Comparison of ENCODE assay signal across 1 cellular context in genomic region chr3:52455283-52456168, GRCh38.
TF ChIP-seq lines count a peak whose summit lies in the region.

NISCH (plus strand) TSS chr3:52455604; CDS start chr3:52455642, 38 bp downstream.

TF ChIP-seq in HepG2, 621 proteins besides CTCF, POLR2A, EP300 and RAD21 (continued from another document and continues in another):
- TF ChIP-seq JARID2 (CRISPR knock-in tag; IDR thresholded peaks at IDR 0.05; ENCODE audit: insufficient replicate concordance) (no peak), CBX5 (CRISPR knock-in tag; IDR thresholded peaks at IDR 0.05; ENCODE audit: borderline replicate concordance) (no peak), ZNF317 (CRISPR knock-in tag; IDR thresholded peaks at IDR 0.05) (no peak), IRF2 (CRISPR knock-in tag; IDR thresholded peaks at IDR 0.05) (no peak), CCAR2 (optimal IDR thresholded peaks at IDR 0.05; ENCODE audit: low read depth, low read length) (no peak), ZNF557 (CRISPR knock-in tag; IDR thresholded peaks at IDR 0.05) (no peak), PAX8 (CRISPR knock-in tag; IDR thresholded peaks at IDR 0.05; ENCODE audit: borderline replicate concordance) (no peak), ZNF614 (CRISPR knock-in tag; IDR thresholded peaks at IDR 0.05; ENCODE audit: borderline replicate concordance) (peak; percentile 46; the same call in 1 of the 2 replicates), JUNB (CRISPR knock-in tag; IDR thresholded peaks at IDR 0.05; ENCODE audit: borderline replicate concordance) (no peak), ZNF619 (CRISPR knock-in tag; IDR thresholded peaks at IDR 0.05) (0 out of 2 replicates have a peak, but pooled peaks have one; percentile 63), SNAPC4 (CRISPR knock-in tag; IDR thresholded peaks at IDR 0.05) (no peak), FOXP1 (IDR thresholded peaks at IDR 0.05) (no peak), FOXP1 (CRISPR knock-in tag; IDR thresholded peaks at IDR 0.05) (no peak), SCMH1 (CRISPR knock-in tag; IDR thresholded peaks at IDR 0.05; ENCODE audit: borderline replicate concordance) (no peak), ARNT2 (CRISPR knock-in tag; IDR thresholded peaks at IDR 0.05; ENCODE audit: low read depth) (0 out of 2 replicates have a peak, but pooled peaks have one; percentile 36), KDM3A (CRISPR knock-in tag; IDR thresholded peaks at IDR 0.05; ENCODE audit: low read depth) (peak; percentile 67; the same call in 1 of the 2 replicates), ELF3 (CRISPR knock-in tag; IDR thresholded peaks at IDR 0.05) (peak; percentile 59; the same call in 1 of the 2 replicates), ZNF781 (CRISPR knock-in tag; IDR thresholded peaks at IDR 0.05; ENCODE audit: borderline replicate concordance, not compliant biosample characterization) (peak; percentile 34), ZNF691 (CRISPR knock-in tag; IDR thresholded peaks at IDR 0.05; ENCODE audit: borderline replicate concordance, low read depth) (peak; percentile 38; the same call in 1 of the 2 replicates), NR0B2 (CRISPR knock-in tag; IDR thresholded peaks at IDR 0.05) (no peak), STAG1 (CRISPR knock-in tag; IDR thresholded peaks at IDR 0.05) (no peak), ZNF431 (CRISPR knock-in tag; IDR thresholded peaks at IDR 0.05; ENCODE audit: borderline replicate concordance, low read depth) (peak; percentile 39; the same call in 1 of the 2 replicates), U2AF2 (IDR thresholded peaks at IDR 0.05; ENCODE audit: low read depth, low read length) (no peak), EED (CRISPR knock-in tag; IDR thresholded peaks at IDR 0.05) (no peak), NCOA2 (CRISPR knock-in tag; IDR thresholded peaks at IDR 0.05) (no peak; the same call in 1 of the 2 replicates), ZNF784 (CRISPR knock-in tag; IDR thresholded peaks at IDR 0.05; ENCODE audit: borderline replicate concordance) (no peak), ZFYVE20 (CRISPR knock-in tag; IDR thresholded peaks at IDR 0.05; ENCODE audit: borderline replicate concordance, low read depth) (no peak), FOXJ3 (CRISPR knock-in tag; IDR thresholded peaks at IDR 0.05; ENCODE audit: borderline replicate concordance) (no peak), ZNF510 (CRISPR knock-in tag; IDR thresholded peaks at IDR 0.05; ENCODE audit: low read depth) (no peak), ZNF235 (CRISPR knock-in tag; IDR thresholded peaks at IDR 0.05; ENCODE audit: borderline replicate concordance) (no peak), ZNF329 (CRISPR knock-in tag; IDR thresholded peaks at IDR 0.05; ENCODE audit: low read depth) (no peak), PHF8 (CRISPR knock-in tag; IDR thresholded peaks at IDR 0.05) (peak; percentile 89)
- TF ChIP-seq, protein P1, sequence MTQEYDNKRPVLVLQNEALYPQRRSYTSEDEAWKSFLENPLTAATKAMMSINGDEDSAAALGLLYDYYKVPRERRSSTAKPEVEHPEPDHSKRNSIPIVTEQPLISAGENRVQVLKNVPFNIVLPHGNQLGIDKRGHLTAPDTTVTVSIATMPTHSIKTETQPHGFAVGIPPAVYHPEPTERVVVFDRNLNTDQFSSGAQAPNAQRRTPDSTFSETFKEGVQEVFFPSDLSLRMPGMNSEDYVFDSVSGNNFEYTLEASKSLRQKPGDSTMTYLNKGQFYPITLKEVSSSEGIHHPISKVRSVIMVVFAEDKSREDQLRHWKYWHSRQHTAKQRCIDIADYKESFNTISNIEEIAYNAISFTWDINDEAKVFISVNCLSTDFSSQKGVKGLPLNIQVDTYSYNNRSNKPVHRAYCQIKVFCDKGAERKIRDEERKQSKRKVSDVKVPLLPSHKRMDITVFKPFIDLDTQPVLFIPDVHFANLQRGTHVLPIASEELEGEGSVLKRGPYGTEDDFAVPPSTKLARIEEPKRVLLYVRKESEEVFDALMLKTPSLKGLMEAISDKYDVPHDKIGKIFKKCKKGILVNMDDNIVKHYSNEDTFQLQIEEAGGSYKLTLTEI (CRISPR knock-in tag; conservative IDR thresholded peaks at IDR 0.05), result no peak
- TF ChIP-seq, protein P2, sequence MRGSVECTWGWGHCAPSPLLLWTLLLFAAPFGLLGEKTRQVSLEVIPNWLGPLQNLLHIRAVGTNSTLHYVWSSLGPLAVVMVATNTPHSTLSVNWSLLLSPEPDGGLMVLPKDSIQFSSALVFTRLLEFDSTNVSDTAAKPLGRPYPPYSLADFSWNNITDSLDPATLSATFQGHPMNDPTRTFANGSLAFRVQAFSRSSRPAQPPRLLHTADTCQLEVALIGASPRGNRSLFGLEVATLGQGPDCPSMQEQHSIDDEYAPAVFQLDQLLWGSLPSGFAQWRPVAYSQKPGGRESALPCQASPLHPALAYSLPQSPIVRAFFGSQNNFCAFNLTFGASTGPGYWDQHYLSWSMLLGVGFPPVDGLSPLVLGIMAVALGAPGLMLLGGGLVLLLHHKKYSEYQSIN (CRISPR knock-in tag; IDR thresholded peaks at IDR 0.05; ENCODE audit: borderline replicate concordance), result no peak
- TF ChIP-seq, protein P3, sequence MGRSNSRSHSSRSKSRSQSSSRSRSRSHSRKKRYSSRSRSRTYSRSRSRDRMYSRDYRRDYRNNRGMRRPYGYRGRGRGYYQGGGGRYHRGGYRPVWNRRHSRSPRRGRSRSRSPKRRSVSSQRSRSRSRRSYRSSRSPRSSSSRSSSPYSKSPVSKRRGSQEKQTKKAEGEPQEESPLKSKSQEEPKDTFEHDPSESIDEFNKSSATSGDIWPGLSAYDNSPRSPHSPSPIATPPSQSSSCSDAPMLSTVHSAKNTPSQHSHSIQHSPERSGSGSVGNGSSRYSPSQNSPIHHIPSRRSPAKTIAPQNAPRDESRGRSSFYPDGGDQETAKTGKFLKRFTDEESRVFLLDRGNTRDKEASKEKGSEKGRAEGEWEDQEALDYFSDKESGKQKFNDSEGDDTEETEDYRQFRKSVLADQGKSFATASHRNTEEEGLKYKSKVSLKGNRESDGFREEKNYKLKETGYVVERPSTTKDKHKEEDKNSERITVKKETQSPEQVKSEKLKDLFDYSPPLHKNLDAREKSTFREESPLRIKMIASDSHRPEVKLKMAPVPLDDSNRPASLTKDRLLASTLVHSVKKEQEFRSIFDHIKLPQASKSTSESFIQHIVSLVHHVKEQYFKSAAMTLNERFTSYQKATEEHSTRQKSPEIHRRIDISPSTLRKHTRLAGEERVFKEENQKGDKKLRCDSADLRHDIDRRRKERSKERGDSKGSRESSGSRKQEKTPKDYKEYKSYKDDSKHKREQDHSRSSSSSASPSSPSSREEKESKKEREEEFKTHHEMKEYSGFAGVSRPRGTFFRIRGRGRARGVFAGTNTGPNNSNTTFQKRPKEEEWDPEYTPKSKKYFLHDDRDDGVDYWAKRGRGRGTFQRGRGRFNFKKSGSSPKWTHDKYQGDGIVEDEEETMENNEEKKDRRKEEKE (IDR thresholded peaks at IDR 0.05), result no peak
- TF ChIP-seq, protein P4, sequence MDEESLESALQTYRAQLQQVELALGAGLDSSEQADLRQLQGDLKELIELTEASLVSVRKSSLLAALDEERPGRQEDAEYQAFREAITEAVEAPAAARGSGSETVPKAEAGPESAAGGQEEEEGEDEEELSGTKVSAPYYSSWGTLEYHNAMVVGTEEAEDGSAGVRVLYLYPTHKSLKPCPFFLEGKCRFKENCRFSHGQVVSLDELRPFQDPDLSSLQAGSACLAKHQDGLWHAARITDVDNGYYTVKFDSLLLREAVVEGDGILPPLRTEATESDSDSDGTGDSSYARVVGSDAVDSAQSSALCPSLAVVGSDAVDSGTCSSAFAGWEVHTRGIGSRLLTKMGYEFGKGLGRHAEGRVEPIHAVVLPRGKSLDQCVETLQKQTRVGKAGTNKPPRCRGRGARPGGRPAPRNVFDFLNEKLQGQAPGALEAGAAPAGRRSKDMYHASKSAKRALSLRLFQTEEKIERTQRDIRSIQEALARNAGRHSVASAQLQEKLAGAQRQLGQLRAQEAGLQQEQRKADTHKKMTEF (CRISPR knock-in tag; IDR thresholded peaks at IDR 0.05), result peak; percentile 78
- TF ChIP-seq, protein P5, sequence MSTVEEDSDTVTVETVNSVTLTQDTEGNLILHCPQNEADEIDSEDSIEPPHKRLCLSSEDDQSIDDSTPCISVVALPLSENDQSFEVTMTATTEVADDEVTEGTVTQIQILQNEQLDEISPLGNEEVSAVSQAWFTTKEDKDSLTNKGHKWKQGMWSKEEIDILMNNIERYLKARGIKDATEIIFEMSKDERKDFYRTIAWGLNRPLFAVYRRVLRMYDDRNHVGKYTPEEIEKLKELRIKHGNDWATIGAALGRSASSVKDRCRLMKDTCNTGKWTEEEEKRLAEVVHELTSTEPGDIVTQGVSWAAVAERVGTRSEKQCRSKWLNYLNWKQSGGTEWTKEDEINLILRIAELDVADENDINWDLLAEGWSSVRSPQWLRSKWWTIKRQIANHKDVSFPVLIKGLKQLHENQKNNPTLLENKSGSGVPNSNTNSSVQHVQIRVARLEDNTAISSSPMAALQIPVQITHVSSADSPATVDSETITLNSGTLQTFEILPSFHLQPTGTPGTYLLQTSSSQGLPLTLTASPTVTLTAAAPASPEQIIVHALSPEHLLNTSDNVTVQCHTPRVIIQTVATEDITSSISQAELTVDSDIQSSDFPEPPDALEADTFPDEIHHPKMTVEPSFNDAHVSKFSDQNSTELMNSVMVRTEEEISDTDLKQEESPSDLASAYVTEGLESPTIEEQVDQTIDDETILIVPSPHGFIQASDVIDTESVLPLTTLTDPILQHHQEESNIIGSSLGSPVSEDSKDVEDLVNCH (CRISPR knock-in tag; IDR thresholded peaks at IDR 0.05), result no peak
- TF ChIP-seq, protein P6, sequence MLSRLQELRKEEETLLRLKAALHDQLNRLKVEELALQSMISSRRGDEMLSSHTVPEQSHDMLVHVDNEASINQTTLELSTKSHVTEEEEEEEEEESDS (CRISPR knock-in tag; IDR thresholded peaks at IDR 0.05; ENCODE audit: borderline replicate concordance), result no peak
- TF ChIP-seq, protein P7, sequence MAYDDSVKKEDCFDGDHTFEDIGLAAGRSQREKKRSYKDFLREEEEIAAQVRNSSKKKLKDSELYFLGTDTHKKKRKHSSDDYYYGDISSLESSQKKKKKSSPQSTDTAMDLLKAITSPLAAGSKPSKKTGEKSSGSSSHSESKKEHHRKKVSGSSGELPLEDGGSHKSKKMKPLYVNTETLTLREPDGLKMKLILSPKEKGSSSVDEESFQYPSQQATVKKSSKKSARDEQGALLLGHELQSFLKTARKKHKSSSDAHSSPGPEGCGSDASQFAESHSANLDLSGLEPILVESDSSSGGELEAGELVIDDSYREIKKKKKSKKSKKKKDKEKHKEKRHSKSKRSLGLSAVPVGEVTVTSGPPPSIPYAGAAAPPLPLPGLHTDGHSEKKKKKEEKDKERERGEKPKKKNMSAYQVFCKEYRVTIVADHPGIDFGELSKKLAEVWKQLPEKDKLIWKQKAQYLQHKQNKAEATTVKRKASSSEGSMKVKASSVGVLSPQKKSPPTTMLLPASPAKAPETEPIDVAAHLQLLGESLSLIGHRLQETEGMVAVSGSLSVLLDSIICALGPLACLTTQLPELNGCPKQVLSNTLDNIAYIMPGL (CRISPR knock-in tag; IDR thresholded peaks at IDR 0.05; ENCODE audit: borderline replicate concordance in 1 of 2, low read depth in 1 of 2), result 0 out of 4 replicates have a peak, but pooled peaks of 1 of the 2 experiments have one; percentile 12
